Comparison of ENCODE assay signal across 3 cellular contexts in the genomic region with DNA sequence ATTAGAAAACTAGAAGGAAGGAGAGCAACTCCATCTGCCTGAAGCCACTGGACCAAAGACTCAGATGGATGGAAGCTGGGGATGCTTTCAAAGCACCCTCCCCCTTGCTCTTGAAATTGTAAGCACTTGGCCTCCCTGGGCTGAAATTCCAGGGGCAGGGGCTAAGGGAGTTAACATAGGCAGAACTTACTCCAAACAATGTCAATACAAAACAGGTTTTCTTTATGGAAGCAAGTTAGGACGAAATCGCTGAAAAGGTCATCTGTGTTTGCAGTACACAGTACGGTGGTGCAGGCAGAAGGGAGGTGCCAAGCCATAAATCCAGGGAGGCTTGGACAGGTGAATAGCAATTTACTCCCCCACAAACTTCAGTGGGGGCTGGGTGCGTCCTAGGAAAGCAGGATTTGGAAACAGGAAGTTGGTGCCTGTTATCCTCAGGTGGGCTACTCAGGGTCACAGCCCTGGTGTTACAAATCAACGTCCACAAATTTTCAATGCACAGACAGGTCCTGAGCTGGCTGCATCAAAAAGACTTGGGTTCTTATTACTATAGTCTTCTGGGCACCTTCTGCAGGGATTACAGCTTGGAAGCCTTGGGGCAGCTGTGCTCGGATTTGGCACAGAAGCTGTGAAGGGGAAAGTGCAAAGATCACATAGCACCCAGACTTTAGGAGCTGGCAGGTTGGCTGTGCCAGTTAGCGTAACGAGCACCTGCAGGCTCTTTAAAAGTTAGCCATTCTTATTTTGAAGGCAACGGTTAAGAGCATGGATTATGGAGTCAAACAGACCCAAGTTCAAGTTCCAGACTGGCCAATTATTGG.
TF ChIP-seq lines count a peak whose summit lies in the region.

No MANE protein-coding gene starts in this region.

TF ChIP-seq in liver, 16 proteins besides CTCF, POLR2A, EP300 and RAD21:
- TF ChIP-seq HNF4A (conservative IDR thresholded peaks at IDR 0.05) (peak; percentile 60 to 61), HNF4G (IDR thresholded peaks at IDR 0.05) (no peak)

TF ChIP-seq in HepG2, 621 proteins besides CTCF, POLR2A, EP300 and RAD21:
- TF ChIP-seq, protein P1, sequence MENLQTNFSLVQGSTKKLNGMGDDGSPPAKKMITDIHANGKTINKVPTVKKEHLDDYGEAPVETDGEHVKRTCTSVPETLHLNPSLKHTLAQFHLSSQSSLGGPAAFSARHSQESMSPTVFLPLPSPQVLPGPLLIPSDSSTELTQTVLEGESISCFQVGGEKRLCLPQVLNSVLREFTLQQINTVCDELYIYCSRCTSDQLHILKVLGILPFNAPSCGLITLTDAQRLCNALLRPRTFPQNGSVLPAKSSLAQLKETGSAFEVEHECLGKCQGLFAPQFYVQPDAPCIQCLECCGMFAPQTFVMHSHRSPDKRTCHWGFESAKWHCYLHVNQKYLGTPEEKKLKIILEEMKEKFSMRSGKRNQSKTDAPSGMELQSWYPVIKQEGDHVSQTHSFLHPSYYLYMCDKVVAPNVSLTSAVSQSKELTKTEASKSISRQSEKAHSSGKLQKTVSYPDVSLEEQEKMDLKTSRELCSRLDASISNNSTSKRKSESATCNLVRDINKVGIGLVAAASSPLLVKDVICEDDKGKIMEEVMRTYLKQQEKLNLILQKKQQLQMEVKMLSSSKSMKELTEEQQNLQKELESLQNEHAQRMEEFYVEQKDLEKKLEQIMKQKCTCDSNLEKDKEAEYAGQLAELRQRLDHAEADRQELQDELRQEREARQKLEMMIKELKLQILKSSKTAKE (CRISPR knock-in tag; IDR thresholded peaks at IDR 0.05; ENCODE audit: borderline replicate concordance), result no peak
- no peak for TF ChIP-seq ZNF224 (CRISPR knock-in tag; IDR thresholded peaks at IDR 0.05)
- TF ChIP-seq, protein P2, sequence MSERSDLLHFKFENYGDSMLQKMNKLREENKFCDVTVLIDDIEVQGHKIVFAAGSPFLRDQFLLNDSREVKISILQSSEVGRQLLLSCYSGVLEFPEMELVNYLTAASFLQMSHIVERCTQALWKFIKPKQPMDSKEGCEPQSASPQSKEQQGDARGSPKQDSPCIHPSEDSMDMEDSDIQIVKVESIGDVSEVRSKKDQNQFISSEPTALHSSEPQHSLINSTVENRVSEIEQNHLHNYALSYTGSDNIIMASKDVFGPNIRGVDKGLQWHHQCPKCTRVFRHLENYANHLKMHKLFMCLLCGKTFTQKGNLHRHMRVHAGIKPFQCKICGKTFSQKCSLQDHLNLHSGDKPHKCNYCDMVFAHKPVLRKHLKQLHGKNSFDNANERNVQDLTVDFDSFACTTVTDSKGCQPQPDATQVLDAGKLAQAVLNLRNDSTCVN (CRISPR knock-in tag; IDR thresholded peaks at IDR 0.05; ENCODE audit: borderline replicate concordance), result no peak
- no peak for TF ChIP-seq HNF4A (CRISPR knock-in tag; IDR thresholded peaks at IDR 0.05)
- TF ChIP-seq ZNF790 (CRISPR knock-in tag; IDR thresholded peaks at IDR 0.05; ENCODE audit: borderline replicate concordance), result no peak
- no peak for TF ChIP-seq CREM (IDR thresholded peaks at IDR 0.05)
- TF ChIP-seq CREM (CRISPR knock-in tag; IDR thresholded peaks at IDR 0.05), result no peak
- no peak for TF ChIP-seq ZEB1 (IDR thresholded peaks at IDR 0.05; ENCODE audit: insufficient replicate concordance, low read depth)
- no peak for TF ChIP-seq ZNF143 (CRISPR knock-in tag; IDR thresholded peaks at IDR 0.05)
- TF ChIP-seq ZNF205 (CRISPR knock-in tag; IDR thresholded peaks at IDR 0.05), result no peak
- no peak for TF ChIP-seq ZBTB7A (CRISPR knock-in tag; IDR thresholded peaks at IDR 0.05)
- TF ChIP-seq HMGA1 (CRISPR knock-in tag; conservative IDR thresholded peaks at IDR 0.05), result no peak
- TF ChIP-seq ZMAT3 (CRISPR knock-in tag; conservative IDR thresholded peaks at IDR 0.05), result no peak

TF ChIP-seq in neural cell, 6 proteins besides CTCF, POLR2A, EP300 and RAD21:
- TF ChIP-seq, protein P3, sequence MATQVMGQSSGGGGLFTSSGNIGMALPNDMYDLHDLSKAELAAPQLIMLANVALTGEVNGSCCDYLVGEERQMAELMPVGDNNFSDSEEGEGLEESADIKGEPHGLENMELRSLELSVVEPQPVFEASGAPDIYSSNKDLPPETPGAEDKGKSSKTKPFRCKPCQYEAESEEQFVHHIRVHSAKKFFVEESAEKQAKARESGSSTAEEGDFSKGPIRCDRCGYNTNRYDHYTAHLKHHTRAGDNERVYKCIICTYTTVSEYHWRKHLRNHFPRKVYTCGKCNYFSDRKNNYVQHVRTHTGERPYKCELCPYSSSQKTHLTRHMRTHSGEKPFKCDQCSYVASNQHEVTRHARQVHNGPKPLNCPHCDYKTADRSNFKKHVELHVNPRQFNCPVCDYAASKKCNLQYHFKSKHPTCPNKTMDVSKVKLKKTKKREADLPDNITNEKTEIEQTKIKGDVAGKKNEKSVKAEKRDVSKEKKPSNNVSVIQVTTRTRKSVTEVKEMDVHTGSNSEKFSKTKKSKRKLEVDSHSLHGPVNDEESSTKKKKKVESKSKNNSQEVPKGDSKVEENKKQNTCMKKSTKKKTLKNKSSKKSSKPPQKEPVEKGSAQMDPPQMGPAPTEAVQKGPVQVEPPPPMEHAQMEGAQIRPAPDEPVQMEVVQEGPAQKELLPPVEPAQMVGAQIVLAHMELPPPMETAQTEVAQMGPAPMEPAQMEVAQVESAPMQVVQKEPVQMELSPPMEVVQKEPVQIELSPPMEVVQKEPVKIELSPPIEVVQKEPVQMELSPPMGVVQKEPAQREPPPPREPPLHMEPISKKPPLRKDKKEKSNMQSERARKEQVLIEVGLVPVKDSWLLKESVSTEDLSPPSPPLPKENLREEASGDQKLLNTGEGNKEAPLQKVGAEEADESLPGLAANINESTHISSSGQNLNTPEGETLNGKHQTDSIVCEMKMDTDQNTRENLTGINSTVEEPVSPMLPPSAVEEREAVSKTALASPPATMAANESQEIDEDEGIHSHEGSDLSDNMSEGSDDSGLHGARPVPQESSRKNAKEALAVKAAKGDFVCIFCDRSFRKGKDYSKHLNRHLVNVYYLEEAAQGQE (IDR thresholded peaks at IDR 0.05; ENCODE audit: borderline replicate concordance), result no peak
- TF ChIP-seq EZH2 (IDR thresholded peaks at IDR 0.05; ENCODE audit: borderline replicate concordance, insufficient read depth, low read length, poor library complexity, severe bottlenecking) (no peak), TAF1 (IDR thresholded peaks at IDR 0.05; ENCODE audit: low read depth) (no peak), MXI1 (conservative IDR thresholded peaks at IDR 0.05; ENCODE audit: poor library complexity, severe bottlenecking) (no peak), POLR2AphosphoS5 (IDR thresholded peaks at IDR 0.05) (no peak), SMC3 (conservative IDR thresholded peaks at IDR 0.05; ENCODE audit: poor library complexity) (no peak)
